In genomic region chr5:69334793-69335268, GRCh38 we compare ENCODE assay signal across 8 cellular contexts. TPM values are rescaled to one million over a fixed set of nuclear protein-coding genes. Genes with fewer than 3 reads are reported as not detected.
DNase-seq lines count a peak whose midpoint lies in the region; ATAC-seq, FAIRE-seq and TF ChIP-seq lines count a peak whose summit lies in the region.

No MANE protein-coding gene starts in this region.

- 11% methylated on average over 18 of the region's 18 CpGs for WGBS in suprapubic skin

- intact Hi-C loops in CD4-positive, alpha-beta memory T cell (cut with micrococcal nuclease), result loop anchor here (1.0 kb wide), 2 partner anchors 242 to 292 kb away; no protein-coding TSS in a partner anchor

- POLR2A ChIA-PET in CD4-positive, alpha-beta memory T cell (lab: Charles Lee; ENCODE audit: partially characterized antibody), result interaction anchor here (0.7 to 3.4 kb wide), 4 partner anchors 35 to 292 kb away, joined by 3 to 27 read pairs (median 4); partner anchors contain the start of genes RAD17 and SLC30A5

- H3K36me3 Mint-ChIP-seq in CD4-positive, alpha-beta memory T cell, result peaks cover 0 to 2% of the 10 kb centered on the region in 2 donors

- peaks cover 19% of the 10 kb centered on the region for H3K4me1 ChIP-seq in CD4-positive, alpha-beta memory T cell (ENCODE audit: insufficient read depth, low read length)
- H3K4me1 ChIP-seq in SJCRH30 (peaks cover 5% of the 10 kb centered on the region; the same call in 1 of the 2 replicates), suprapubic skin (peaks cover 18% of the 10 kb centered on the region)

- TF ChIP-seq POLR2A in suprapubic skin (IDR thresholded peaks at IDR 0.05), result no peak

- peak overlapping the region; percentile 42 to 66 (median 53) for H3K4me3 Mint-ChIP-seq in CD4-positive, alpha-beta memory T cell

- peak; percentile 77 for TF ChIP-seq CTCF in LNCAP (IDR thresholded peaks at IDR 0.05)
- no peak for TF ChIP-seq CTCF in omental fat pad (IDR thresholded peaks at IDR 0.05)
- TF ChIP-seq CTCF in suprapubic skin (IDR thresholded peaks at IDR 0.05), result peak; percentile 30 to 88

- peak; percentile 61 to 73 (median 70) for DNase-seq in CD4-positive, alpha-beta memory T cell
- DNase-seq in SJCRH30, result peak; percentile 85 to 88
- DNase-seq in activated gamma-delta T cell (lab: John Stamatoyannopoulos, UW), result peak; percentile 35
- peak; percentile 53 to 68 for DNase-seq in frontal cortex (ENCODE audit: low spot score in 2 of 2)
- peak; percentile 64 for DNase-seq in omental fat pad (ENCODE audit: low spot score)
- DNase-seq in suprapubic skin (ENCODE audit: low spot score in 2 of 2), result peak; percentile 87 to 92

- peak overlapping the region; percentile 53 to 91 (median 72) for H3K27ac Mint-ChIP-seq in CD4-positive, alpha-beta memory T cell

- no peaks in the 10 kb centered on the region for H3K27me3 ChIP-seq in CD4-positive, alpha-beta memory T cell (ENCODE audit: insufficient read depth, low read length)
- H3K27me3 ChIP-seq in SJCRH30 (no peaks in the 10 kb centered on the region), suprapubic skin (no peaks in the 10 kb centered on the region)

- peak; percentile 51 for ATAC-seq in GM21381 (IDR thresholded peaks at IDR 0.05; ENCODE audit: unreplicated experiment)
- peak; percentile 81 for ATAC-seq in omental fat pad (ENCODE audit: low FRiP score)

- H3K4me3 ChIP-seq in CD4-positive, alpha-beta memory T cell (ENCODE audit: low read length in 2 of 2), result no peak overlapping the region
- H3K4me3 ChIP-seq in SJCRH30, result peak overlapping the region; percentile 41
- no peak overlapping the region for H3K4me3 ChIP-seq in suprapubic skin

- H3K27ac ChIP-seq in CD4-positive, alpha-beta memory T cell (ENCODE audit: low read depth, low read length), result no peak overlapping the region
- no peak overlapping the region for H3K27ac ChIP-seq in SJCRH30
- H3K27ac ChIP-seq in suprapubic skin, result no peak overlapping the region

- H3K27me3 Mint-ChIP-seq in CD4-positive, alpha-beta memory T cell, result no peaks in the 10 kb centered on the region

- no peak for FAIRE-seq in frontal cortex (lab: Jason Lieb, UNC)

- no peaks in the 10 kb centered on the region for H3K36me3 ChIP-seq in CD4-positive, alpha-beta memory T cell (ENCODE audit: insufficient read depth, low read length)
- no peaks in the 10 kb centered on the region for H3K36me3 ChIP-seq in SJCRH30
- no peaks in the 10 kb centered on the region for H3K36me3 ChIP-seq in suprapubic skin

- peaks cover 11 to 33% (median 16%) of the 10 kb centered on the region in 4 donors for H3K4me1 Mint-ChIP-seq in CD4-positive, alpha-beta memory T cell

- H3K9me3 Mint-ChIP-seq in CD4-positive, alpha-beta memory T cell, result no peaks in the 10 kb centered on the region

- no peak for TF ChIP-seq EP300 in suprapubic skin (IDR thresholded peaks at IDR 0.05)

- CTCF ChIA-PET in CD4-positive, alpha-beta memory T cell (lab: Charles Lee; ENCODE audit: partially characterized antibody), result interaction anchor here (0.5 to 5.8 kb wide), 35 partner anchors 8 to 296 kb away, joined by 3 to 80 read pairs (median 4); partner anchors contain the start of genes AK6, CDK7, CENPH and RAD17

- H3K9me3 ChIP-seq in CD4-positive, alpha-beta memory T cell (ENCODE audit: control insufficient read depth in 1 of 2, low read length in 2 of 2), result no peaks in the 10 kb centered on the region
- H3K9me3 ChIP-seq in SJCRH30 (replicated peaks) (no peaks in the 10 kb centered on the region), suprapubic skin (no peaks in the 10 kb centered on the region)

RNA-seq across cellular contexts. Expression of gene CCDC125, which starts 2.2 kb away (rescaled TPM):
- total RNA-seq in CD4-positive, alpha-beta memory T cell, result 1 to 10 TPM; 6.8 to 7.9 TPM
- 1 to 10 TPM in 1 of 2 donors, under 1 TPM in 1; 0.65 to 5.3 TPM for polyA plus RNA-seq in CD4-positive, alpha-beta memory T cell
- 2.6 and 3.7 TPM in 2 replicates for total RNA-seq in SJCRH30 (2014; rRNA removed; shearing (Covaris generic))
- 6.1 TPM for total RNA-seq in frontal cortex
- 1 to 10 TPM; 5.2 to 9.1 (median 5.8) TPM for total RNA-seq in omental fat pad
- total RNA-seq in suprapubic skin, result 10 to 100 TPM in 1 of 4 donors, 1 to 10 TPM in 3; 5.5 to 17.7 (median 6.6) TPM

RNA-seq across cellular contexts. Expression of gene AK6, which starts 34.5 kb away (rescaled TPM):
- 10 to 100 TPM; 25.3 to 31.4 TPM for total RNA-seq in CD4-positive, alpha-beta memory T cell
- 10 to 100 TPM; 75.1 to 90.3 TPM for polyA plus RNA-seq in CD4-positive, alpha-beta memory T cell
- total RNA-seq in SJCRH30 (2014; rRNA removed; shearing (Covaris generic)), result 57.5 and 64.0 TPM in 2 replicates
- total RNA-seq in frontal cortex (12.6 TPM), omental fat pad (10 to 100 TPM; 19.2 to 31.1 (median 24.7) TPM), suprapubic skin (10 to 100 TPM; 14.0 to 43.6 (median 19.4) TPM)

RNA-seq across cellular contexts. Expression of gene TAF9, which starts 34.5 kb away (rescaled TPM):
- total RNA-seq in CD4-positive, alpha-beta memory T cell, result 10 to 100 TPM; 42.3 to 45.9 TPM
- polyA plus RNA-seq in CD4-positive, alpha-beta memory T cell, result 100 to 1,000 TPM; 105 to 167 TPM
- total RNA-seq in SJCRH30 (2014; rRNA removed; shearing (Covaris generic)), result 169 and 181 TPM in 2 replicates
- 103 TPM for total RNA-seq in frontal cortex
- total RNA-seq in omental fat pad, result 10 to 100 TPM; 38.6 to 57.0 (median 49.8) TPM
- total RNA-seq in suprapubic skin, result 10 to 100 TPM; 31.4 to 42.0 (median 39.2) TPM

RNA-seq across cellular contexts. Expression of gene RAD17, which starts 34.8 kb away (rescaled TPM):
- 10 to 100 TPM; 30.7 to 31.1 TPM for total RNA-seq in CD4-positive, alpha-beta memory T cell
- polyA plus RNA-seq in CD4-positive, alpha-beta memory T cell, result 10 to 100 TPM; 27.5 to 30.6 TPM
- 45.5 and 49.1 TPM in 2 replicates for total RNA-seq in SJCRH30 (2014; rRNA removed; shearing (Covaris generic))
- total RNA-seq in frontal cortex, result 37.9 TPM
- total RNA-seq in omental fat pad, result 10 to 100 TPM in 2 of 4 donors, 1 to 10 TPM in 2; 9.6 to 22.4 (median 11.4) TPM
- total RNA-seq in suprapubic skin, result 10 to 100 TPM; 13.0 to 21.1 (median 15.0) TPM

Comparison
In these comparisons a context has a peak if more than half of its experiments do, and no peak if none do; other contexts are left out.
1. DNase-seq: peak in every context shown above with its lines; median percentile 90 in suprapubic skin; 86 in SJCRH30; 70 in CD4-positive, alpha-beta memory T cell; 64 in omental fat pad; 60 in frontal cortex; 35 in activated gamma-delta T cell.
2. CTCF ChIP-seq: peak in LNCAP (single experiment) and suprapubic skin (2 of 2); none in omental fat pad (0 of 3).